Comparison of ENCODE assay signal across 17 cellular contexts in genomic region chr5:139344177-139344576, GRCh38. TPM values are rescaled to one million over a fixed set of nuclear protein-coding genes. Genes with fewer than 3 reads are reported as not detected.
A peak's percentile ranks its signal among the peaks of the same experiment; 100 is the strongest.
DNase-seq lines count a peak whose midpoint lies in the region; ATAC-seq, FAIRE-seq and TF ChIP-seq lines count a peak whose summit lies in the region.
"Had no signal": no experiment of that assay in that cellular context is flagged by ENCODE, and none has a peak within 500 bp of the region (broad histone marks: within the 10 kb centered on the region; RNA-seq: fewer than 3 reads in every experiment).

No MANE protein-coding gene starts in this region.

- peak overlapping the region; percentile 100 for H3K4me2 ChIP-seq in HepG2 (ENCODE audit: low read depth, low read length)

- H3K27me3 ChIP-seq in HepG2 (ENCODE audit: control insufficient read depth in 1 of 2, insufficient read depth in 2 of 2, low read length in 2 of 2) (no peaks in the 10 kb centered on the region; a peak in 1 of 5 replicates), right lobe of liver (no peaks in the 10 kb centered on the region), iPS-20b (ENCODE audit: insufficient read depth, low read length) (no peaks in the 10 kb centered on the region), colonic mucosa (no peaks in the 10 kb centered on the region)
- H3K27me3 ChIP-seq: esophagus muscularis mucosa, SJCRH30 had no signal

- no peak for TF ChIP-seq RAD21 in HepG2 (CRISPR knock-in tag; IDR thresholded peaks at IDR 0.05)

- no peaks in the 10 kb centered on the region for H3K9me3 Mint-ChIP-seq in activated B cell treated with CpG ODN at 0.5 μM for 24 hours

- no peak overlapping the region for H2AFZ ChIP-seq in HepG2 (ENCODE audit: low read length)

- intact Hi-C loops in HepG2 (cut with micrococcal nuclease; ENCODE audit: unreplicated experiment) (no loop called here), right lobe of liver (cut with DNase I) (no loop called here), activated B cell treated with CpG ODN at 0.5 μM for 24 hours (cut with micrococcal nuclease) (no loop called here), colonic mucosa (cut with DNase I) (loop anchor here (5.0 kb wide), 2 partner anchors 47 to 48 kb away; no protein-coding TSS in a partner anchor)

- no TSS peak for BruUV-seq in HepG2 (replicated peaks; lab: Mats Ljungman, UMichigan)

- H3K4me3 ChIP-seq in HepG2 (replicated peaks in 1 of 3; ENCODE audit: insufficient read depth in 1 of 3, low read depth in 2 of 3, low read length in 3 of 3), result peak overlapping the region; percentile 12 to 98 (median 43); a peak in 3 of 6 replicates
- no peak overlapping the region for H3K4me3 ChIP-seq in right lobe of liver
- H3K4me3 ChIP-seq in iPS-20b (ENCODE audit: low read length), result peak overlapping the region; percentile 7; the same call in 1 of the 2 replicates
- no peak overlapping the region for H3K4me3 ChIP-seq in colonic mucosa
- H3K4me3 ChIP-seq: SJCRH30 had no signal

- H3K27ac ChIP-seq in HepG2 (ENCODE audit: extremely low read length, insufficient read depth, low read length) (no peak overlapping the region), right lobe of liver (no peak overlapping the region), iPS-20b (ENCODE audit: low read length) (no peak overlapping the region), colonic mucosa (no peak overlapping the region)
- H3K27ac ChIP-seq: esophagus muscularis mucosa, SJCRH30, WERI-Rb-1 had no signal

- DNase-seq in HepG2 (ENCODE audit: low spot score) (no peak), right lobe of liver (no peak), activated B cell treated with CpG ODN at 0.5 μM for 24 hours (no peak), DMS53 (lab: John Stamatoyannopoulos, UW) (no peak), H4 (ENCODE audit: low spot score) (no peak), colonic mucosa (no peak)
- DNase-seq: NCI-H1694; NCI-H748 treated with DMSO at 0.1 percent for 48 hours; SJCRH30; stimulated activated CD4-positive, alpha-beta T cell treated with anti-CD3 and anti-CD28 coated beads, Interleukin-2, amount 100 ng/mL, for 24 hours; WERI-Rb-1 had no signal

- no peak overlapping the region for H3K27ac Mint-ChIP-seq in activated B cell treated with CpG ODN at 0.5 μM for 24 hours

- TF ChIP-seq EP300 in HepG2 (IDR thresholded peaks at IDR 0.05; ENCODE audit: low read depth in 2 of 2, low read length in 2 of 2) (no peak), HepG2 (CRISPR knock-in tag; IDR thresholded peaks at IDR 0.05; ENCODE audit: borderline replicate concordance) (no peak)

- POLR2A ChIA-PET in HepG2 (lab: Yijun Ruan, JAX), result interaction anchor here (0.9 kb wide), 1 partner anchor 18 kb away, joined by 4 read pairs; no protein-coding TSS in a partner anchor
- POLR2A ChIA-PET in activated B cell treated with CpG ODN at 0.5 μM for 24 hours (lab: Charles Lee), result no interaction called here

- TF ChIP-seq POLR2A in HepG2 (IDR thresholded peaks at IDR 0.05; ENCODE audit: insufficient read depth in 1 of 2, low read depth in 2 of 2, low read length in 2 of 2), result no peak
- no peak for TF ChIP-seq POLR2A in right lobe of liver (IDR thresholded peaks at IDR 0.05)

- H3K9ac ChIP-seq in HepG2 (ENCODE audit: insufficient read depth, low read depth, low read length) (no peak overlapping the region), iPS-20b (ENCODE audit: low read depth, low read length) (no peak overlapping the region), colonic mucosa (ENCODE audit: low read depth in 2 of 2, low read length in 2 of 2) (no peak overlapping the region)

- no peak for FAIRE-seq in HepG2 (lab: Jason Lieb, UNC)

- H3K9me3 ChIP-seq in HepG2 (ENCODE audit: low read length) (no peaks in the 10 kb centered on the region), right lobe of liver (no peaks in the 10 kb centered on the region), iPS-20b (ENCODE audit: insufficient read depth, low read depth, low read length) (no peaks in the 10 kb centered on the region), colonic mucosa (no peaks in the 10 kb centered on the region)
- H3K9me3 ChIP-seq: esophagus muscularis mucosa, SJCRH30 had no signal

- no peaks in the 10 kb centered on the region for H3K27me3 Mint-ChIP-seq in activated B cell treated with CpG ODN at 0.5 μM for 24 hours

- in situ Hi-C loops in HepG2 (cut with HindIII; ENCODE audit: extremely low pct_ligation_motif_present, low pct_unique_long_range_greater_than_20kb), result no loop called here

- peaks cover 74% of the 10 kb centered on the region for H3K79me2 ChIP-seq in HepG2 (ENCODE audit: insufficient read depth, low read length)

- H3K4me1 Mint-ChIP-seq in activated B cell treated with CpG ODN at 0.5 μM for 24 hours, result peaks cover 69% of the 10 kb centered on the region

- WGBS in HepG2 (ENCODE audit: low lambda C conversion rate), result 95% methylated on average over 2 of the region's 2 CpGs
- WGBS in right lobe of liver (ENCODE audit: insufficient coverage, low coverage, low lambda C conversion rate, missing lambda C conversion rate), result 76% methylated on average over 2 of the region's 2 CpGs

- CTCF ChIA-PET in HepG2 (lab: Yijun Ruan, JAX; ENCODE audit: low intra/inter-chr PET ratio, low total read pairs) (no interaction called here), activated B cell treated with CpG ODN at 0.5 μM for 24 hours (lab: Charles Lee) (interaction anchor here (0.9 to 1.3 kb wide), 2 partner anchors 13 to 48 kb away, joined by 3 read pairs; no protein-coding TSS in a partner anchor)

- TF ChIP-seq CTCF in HepG2 (CRISPR knock-in tag; IDR thresholded peaks at IDR 0.05) (no peak), right lobe of liver (IDR thresholded peaks at IDR 0.05) (no peak), activated B cell treated with CpG ODN at 0.5 μM for 24 hours (IDR thresholded peaks at IDR 0.05) (no peak), colonic mucosa (IDR thresholded peaks at IDR 0.05) (no peak)

- H3K4me1 ChIP-seq in HepG2 (ENCODE audit: insufficient read depth, low read length), result peaks cover 43% of the 10 kb centered on the region
- H3K4me1 ChIP-seq in right lobe of liver, result peaks cover 0 to 28% (median 4%) of the 10 kb centered on the region in 4 donors
- peaks cover 11% of the 10 kb centered on the region; the same call in 1 of the 2 replicates for H3K4me1 ChIP-seq in iPS-20b (ENCODE audit: insufficient read depth, low read length)
- peaks cover 10% of the 10 kb centered on the region for H3K4me1 ChIP-seq in colonic mucosa
- H3K4me1 ChIP-seq: SJCRH30 had no signal

- no peak for ATAC-seq in HepG2
- no peak for ATAC-seq in right lobe of liver
- no peak for ATAC-seq in activated B cell treated with CpG ODN at 0.5 μM for 24 hours (ENCODE audit: low read depth)
- ATAC-seq in GM21360 (IDR thresholded peaks at IDR 0.05; ENCODE audit: unreplicated experiment), result no peak

- H3K4me3 Mint-ChIP-seq in activated B cell treated with CpG ODN at 0.5 μM for 24 hours, result peak overlapping the region; percentile 48

- H4K20me1 ChIP-seq in HepG2 (ENCODE audit: insufficient read depth, low read length), result peaks cover 50% of the 10 kb centered on the region

- peaks cover 38% of the 10 kb centered on the region for H3K36me3 Mint-ChIP-seq in activated B cell treated with CpG ODN at 0.5 μM for 24 hours (ENCODE audit: low read depth)

- H3K36me3 ChIP-seq in HepG2 (replicated peaks in 1 of 2; ENCODE audit: control insufficient read depth in 1 of 2, insufficient read depth in 2 of 2, low read length in 2 of 2) (0 out of 5 replicates have a peak, but pooled peaks cover 0 to 3% of the 10 kb centered on the region in 2 experiments), right lobe of liver (no peaks in the 10 kb centered on the region), iPS-20b (ENCODE audit: insufficient read depth, low read depth, low read length) (peaks cover 29% of the 10 kb centered on the region), colonic mucosa (no peaks in the 10 kb centered on the region)

RNA-seq across cellular contexts. Expression of gene PAIP2, which starts 2.5 kb away (rescaled TPM):
- total RNA-seq in HepG2 (2016; rRNA removed; fragmentation: Illumina TruSeq; extraction: Trizol), result 61.5 and 104 TPM in 2 replicates
- total RNA-seq in HepG2 (2016; cell fraction: cytosol; rRNA removed; fragmentation: Illumina TruSeq; extraction: Trizol; ENCODE audit: low read depth), result 34.4 and 39.3 TPM in 2 replicates
- total RNA-seq in HepG2 (2016; cell fraction: insoluble cytoplasmic fraction; rRNA removed; fragmentation: Illumina TruSeq; extraction: Trizol), result 58.9 and 104 TPM in 2 replicates
- total RNA-seq in HepG2 (2016; cell fraction: membrane; rRNA removed; fragmentation: Illumina TruSeq; extraction: Trizol), result 63.0 and 66.5 TPM in 2 replicates
- total RNA-seq in HepG2 (2016; cell fraction: nucleus; rRNA removed; fragmentation: Illumina TruSeq; extraction: Trizol), result 30.8 and 33.3 TPM in 2 replicates
- 56.5 and 76.3 TPM in 2 replicates for polyA plus RNA-seq in HepG2 (2011; rRNA removed)
- 46.1 and 53.8 TPM in 2 replicates for polyA plus RNA-seq in HepG2 (2011; cell fraction: cytosol; rRNA removed)
- 16.8 and 19.7 TPM in 2 replicates for polyA plus RNA-seq in HepG2 (2011; cell fraction: nucleus; rRNA removed)
- polyA plus RNA-seq in HepG2 (2012), result 110 and 124 TPM in 2 replicates
- 31.7 and 47.4 TPM in 2 replicates for polyA plus RNA-seq in HepG2 (2016; cell fraction: cytosol; fragmentation: Illumina TruSeq; extraction: Trizol; ENCODE audit: low read depth)
- polyA plus RNA-seq in HepG2 (2016; cell fraction: insoluble cytoplasmic fraction; fragmentation: Illumina TruSeq; extraction: Trizol; ENCODE audit: low read depth), result 161 and 162 TPM in 2 replicates
- 54.0 and 67.8 TPM in 2 replicates for polyA plus RNA-seq in HepG2 (2016; cell fraction: membrane; fragmentation: Illumina TruSeq; extraction: Trizol; ENCODE audit: low read depth)
- 58.6 and 64.1 TPM in 2 replicates for polyA plus RNA-seq in HepG2 (2016; cell fraction: nucleus; fragmentation: Illumina TruSeq; extraction: Trizol; ENCODE audit: insufficient read depth, low read depth)
- 22.9 and 27.8 TPM in 2 replicates for polyA minus RNA-seq in HepG2 (2011; rRNA and poly(A)+ RNA removed; ENCODE audit: low replicate concordance)
- 62.0 TPM in 2 replicates for polyA minus RNA-seq in HepG2 (2011; cell fraction: cytosol; rRNA and poly(A)+ RNA removed)
- polyA minus RNA-seq in HepG2 (2011; cell fraction: nucleus; rRNA and poly(A)+ RNA removed), result 41.5 and 41.8 TPM in 2 replicates
- 10 to 100 TPM; 34.5 to 55.8 (median 41.4) TPM for total RNA-seq in right lobe of liver
- 79.7 and 80.8 TPM in 2 replicates for total RNA-seq in activated B cell treated with CpG ODN at 0.5 μM for 24 hours
- total RNA-seq in H4 (2014; rRNA removed; shearing (Covaris generic)), result 66.1 and 71.8 TPM in 2 replicates
- 10 to 100 TPM; 39.4 to 49.7 TPM for total RNA-seq in colonic mucosa

RNA-seq across cellular contexts. Expression of gene SLC23A1, which starts 38.9 kb away (rescaled TPM):
- total RNA-seq in HepG2 (2016; rRNA removed; fragmentation: Illumina TruSeq; extraction: Trizol) (3.6 and 6.6 TPM in 2 replicates), right lobe of liver (10 to 100 TPM; 11.7 to 51.0 (median 22.8) TPM), activated B cell treated with CpG ODN at 0.5 μM for 24 hours (1.4 and 1.8 TPM in 2 replicates), colonic mucosa (1 to 10 TPM; 5.0 to 7.0 TPM)
- total RNA-seq in HepG2 (2016; cell fraction: cytosol; rRNA removed; fragmentation: Illumina TruSeq; extraction: Trizol; ENCODE audit: low read depth), result 7.0 and 8.2 TPM in 2 replicates
- 3.7 and 9.0 TPM in 2 replicates for total RNA-seq in HepG2 (2016; cell fraction: insoluble cytoplasmic fraction; rRNA removed; fragmentation: Illumina TruSeq; extraction: Trizol)
- 4.6 and 5.2 TPM in 2 replicates for total RNA-seq in HepG2 (2016; cell fraction: membrane; rRNA removed; fragmentation: Illumina TruSeq; extraction: Trizol)
- 5.5 and 7.9 TPM in 2 replicates for total RNA-seq in HepG2 (2016; cell fraction: nucleus; rRNA removed; fragmentation: Illumina TruSeq; extraction: Trizol)
- polyA plus RNA-seq in HepG2 (2011; rRNA removed), result 6.0 and 7.0 TPM in 2 replicates
- 5.9 and 7.1 TPM in 2 replicates for polyA plus RNA-seq in HepG2 (2011; cell fraction: cytosol; rRNA removed)
- 24.2 and 29.4 TPM in 2 replicates for polyA plus RNA-seq in HepG2 (2011; cell fraction: nucleus; rRNA removed)
- 6.4 and 9.0 TPM in 2 replicates for polyA plus RNA-seq in HepG2 (2012)
- 2.3 and 2.4 TPM in 2 replicates for polyA plus RNA-seq in HepG2 (2016; cell fraction: cytosol; fragmentation: Illumina TruSeq; extraction: Trizol; ENCODE audit: low read depth)
- 4.0 and 4.3 TPM in 2 replicates for polyA plus RNA-seq in HepG2 (2016; cell fraction: insoluble cytoplasmic fraction; fragmentation: Illumina TruSeq; extraction: Trizol; ENCODE audit: low read depth)
- 4.3 and 5.1 TPM in 2 replicates for polyA plus RNA-seq in HepG2 (2016; cell fraction: membrane; fragmentation: Illumina TruSeq; extraction: Trizol; ENCODE audit: low read depth)
- 13.5 and 13.8 TPM in 2 replicates for polyA plus RNA-seq in HepG2 (2016; cell fraction: nucleus; fragmentation: Illumina TruSeq; extraction: Trizol; ENCODE audit: insufficient read depth, low read depth)
- polyA minus RNA-seq in HepG2 (2011; rRNA and poly(A)+ RNA removed; ENCODE audit: low replicate concordance), result 30.0 and 58.9 TPM in 2 replicates
- 3.8 and 7.7 TPM in 2 replicates for polyA minus RNA-seq in HepG2 (2011; cell fraction: cytosol; rRNA and poly(A)+ RNA removed)
- polyA minus RNA-seq in HepG2 (2011; cell fraction: nucleus; rRNA and poly(A)+ RNA removed), result 7.5 and 12.6 TPM in 2 replicates
- not detected in 2 replicates for total RNA-seq in H4 (2014; rRNA removed; shearing (Covaris generic))
- total RNA-seq: esophagus muscularis mucosa, lung microvascular endothelial cell, pulmonary artery endothelial cell, SJCRH30 had no signal
- polyA plus RNA-seq: BJ had no signal

RNA-seq across cellular contexts. Expression of gene MZB1, which starts 45.5 kb away (rescaled TPM):
- total RNA-seq in HepG2 (2016; rRNA removed; fragmentation: Illumina TruSeq; extraction: Trizol) (0.27 and 0.31 TPM in 2 replicates), right lobe of liver (1 to 10 TPM in 3 of 6 experiments, under 1 TPM in 3; 0.37 to 5.1 (median 1.1) TPM), activated B cell treated with CpG ODN at 0.5 μM for 24 hours (47.1 and 50.5 TPM in 2 replicates), colonic mucosa (10 to 100 TPM; 10.6 to 13.2 TPM)
- 0.44 TPM in 1 of 2 replicates, not detected in the other for total RNA-seq in HepG2 (2016; cell fraction: cytosol; rRNA removed; fragmentation: Illumina TruSeq; extraction: Trizol; ENCODE audit: low read depth)
- total RNA-seq in HepG2 (2016; cell fraction: insoluble cytoplasmic fraction; rRNA removed; fragmentation: Illumina TruSeq; extraction: Trizol), result 0.22 TPM in 1 of 2 replicates, not detected in the other
- 0.34 TPM in 1 of 2 replicates, not detected in the other for total RNA-seq in HepG2 (2016; cell fraction: membrane; rRNA removed; fragmentation: Illumina TruSeq; extraction: Trizol)
- 0.47 TPM in 1 of 2 replicates, not detected in the other for total RNA-seq in HepG2 (2016; cell fraction: nucleus; rRNA removed; fragmentation: Illumina TruSeq; extraction: Trizol)
- 0.35 and 0.40 TPM in 2 replicates for polyA plus RNA-seq in HepG2 (2011; rRNA removed)
- polyA plus RNA-seq in HepG2 (2011; cell fraction: cytosol; rRNA removed), result 0.20 and 0.21 TPM in 2 replicates
- polyA plus RNA-seq in HepG2 (2011; cell fraction: nucleus; rRNA removed), result 1.2 and 1.6 TPM in 2 replicates
- polyA plus RNA-seq in HepG2 (2012), result 0.19 and 0.21 TPM in 2 replicates
- polyA plus RNA-seq in HepG2 (2016; cell fraction: cytosol; fragmentation: Illumina TruSeq; extraction: Trizol; ENCODE audit: low read depth), result not detected in 2 replicates
- not detected in 2 replicates for polyA plus RNA-seq in HepG2 (2016; cell fraction: insoluble cytoplasmic fraction; fragmentation: Illumina TruSeq; extraction: Trizol; ENCODE audit: low read depth)
- polyA plus RNA-seq in HepG2 (2016; cell fraction: membrane; fragmentation: Illumina TruSeq; extraction: Trizol; ENCODE audit: low read depth), result not detected in 2 replicates
- not detected in 2 replicates for polyA plus RNA-seq in HepG2 (2016; cell fraction: nucleus; fragmentation: Illumina TruSeq; extraction: Trizol; ENCODE audit: insufficient read depth, low read depth)
- polyA minus RNA-seq in HepG2 (2011; rRNA and poly(A)+ RNA removed; ENCODE audit: low replicate concordance), result 1.6 and 4.8 TPM in 2 replicates
- polyA minus RNA-seq in HepG2 (2011; cell fraction: cytosol; rRNA and poly(A)+ RNA removed), result not detected in 2 replicates
- polyA minus RNA-seq in HepG2 (2011; cell fraction: nucleus; rRNA and poly(A)+ RNA removed), result 1.0 and 3.2 TPM in 2 replicates
- not detected in 2 replicates for total RNA-seq in H4 (2014; rRNA removed; shearing (Covaris generic))
- total RNA-seq: pulmonary artery endothelial cell had no signal
- polyA plus RNA-seq: BJ had no signal

RNA-seq across cellular contexts. Expression of gene MATR3, which starts 50.6 kb away (rescaled TPM):
- total RNA-seq in HepG2 (2016; rRNA removed; fragmentation: Illumina TruSeq; extraction: Trizol), result 341 and 484 TPM in 2 replicates
- 17.2 and 21.9 TPM in 2 replicates for total RNA-seq in HepG2 (2016; cell fraction: cytosol; rRNA removed; fragmentation: Illumina TruSeq; extraction: Trizol; ENCODE audit: low read depth)
- total RNA-seq in HepG2 (2016; cell fraction: insoluble cytoplasmic fraction; rRNA removed; fragmentation: Illumina TruSeq; extraction: Trizol), result 343 and 482 TPM in 2 replicates
- 53.9 and 61.4 TPM in 2 replicates for total RNA-seq in HepG2 (2016; cell fraction: membrane; rRNA removed; fragmentation: Illumina TruSeq; extraction: Trizol)
- 279 and 286 TPM in 2 replicates for total RNA-seq in HepG2 (2016; cell fraction: nucleus; rRNA removed; fragmentation: Illumina TruSeq; extraction: Trizol)
- polyA plus RNA-seq in HepG2 (2011; rRNA removed), result 84.6 and 94.2 TPM in 2 replicates
- polyA plus RNA-seq in HepG2 (2011; cell fraction: cytosol; rRNA removed), result 43.6 and 60.1 TPM in 2 replicates
- 57.4 and 62.8 TPM in 2 replicates for polyA plus RNA-seq in HepG2 (2011; cell fraction: nucleus; rRNA removed)
- polyA plus RNA-seq in HepG2 (2012), result 171 and 221 TPM in 2 replicates
- polyA plus RNA-seq in HepG2 (2016; cell fraction: cytosol; fragmentation: Illumina TruSeq; extraction: Trizol; ENCODE audit: low read depth), result 12.4 and 12.5 TPM in 2 replicates
- 426 and 447 TPM in 2 replicates for polyA plus RNA-seq in HepG2 (2016; cell fraction: insoluble cytoplasmic fraction; fragmentation: Illumina TruSeq; extraction: Trizol; ENCODE audit: low read depth)
- 40.1 and 45.7 TPM in 2 replicates for polyA plus RNA-seq in HepG2 (2016; cell fraction: membrane; fragmentation: Illumina TruSeq; extraction: Trizol; ENCODE audit: low read depth)
- polyA plus RNA-seq in HepG2 (2016; cell fraction: nucleus; fragmentation: Illumina TruSeq; extraction: Trizol; ENCODE audit: insufficient read depth, low read depth), result 274 and 295 TPM in 2 replicates
- polyA minus RNA-seq in HepG2 (2011; rRNA and poly(A)+ RNA removed; ENCODE audit: low replicate concordance), result 165 and 278 TPM in 2 replicates
- 117 and 119 TPM in 2 replicates for polyA minus RNA-seq in HepG2 (2011; cell fraction: cytosol; rRNA and poly(A)+ RNA removed)
- 253 and 268 TPM in 2 replicates for polyA minus RNA-seq in HepG2 (2011; cell fraction: nucleus; rRNA and poly(A)+ RNA removed)
- total RNA-seq in right lobe of liver, result 10 to 100 TPM; 43.5 to 73.8 (median 65.3) TPM
- 242 and 294 TPM in 2 replicates for total RNA-seq in activated B cell treated with CpG ODN at 0.5 μM for 24 hours
- total RNA-seq in H4 (2014; rRNA removed; shearing (Covaris generic)), result 241 and 248 TPM in 2 replicates
- total RNA-seq in colonic mucosa, result 100 to 1,000 TPM; 105 to 128 TPM

RNA-seq across cellular contexts. Expression of gene PROB1, which starts 50.7 kb away (rescaled TPM):
- total RNA-seq in HepG2 (2016; rRNA removed; fragmentation: Illumina TruSeq; extraction: Trizol) (0.28 and 0.69 TPM in 2 replicates), right lobe of liver (under 1 TPM; 0.25 to 0.51 (median 0.41) TPM), activated B cell treated with CpG ODN at 0.5 μM for 24 hours (3.5 and 3.6 TPM in 2 replicates), colonic mucosa (under 1 TPM; 0.48 to 0.96 TPM)
- total RNA-seq in HepG2 (2016; cell fraction: cytosol; rRNA removed; fragmentation: Illumina TruSeq; extraction: Trizol; ENCODE audit: low read depth), result not detected in 2 replicates
- 0.18 and 0.63 TPM in 2 replicates for total RNA-seq in HepG2 (2016; cell fraction: insoluble cytoplasmic fraction; rRNA removed; fragmentation: Illumina TruSeq; extraction: Trizol)
- total RNA-seq in HepG2 (2016; cell fraction: membrane; rRNA removed; fragmentation: Illumina TruSeq; extraction: Trizol), result 0.09 and 0.10 TPM in 2 replicates
- total RNA-seq in HepG2 (2016; cell fraction: nucleus; rRNA removed; fragmentation: Illumina TruSeq; extraction: Trizol), result 0.72 and 0.96 TPM in 2 replicates
- polyA plus RNA-seq in HepG2 (2011; rRNA removed), result 1.1 and 1.9 TPM in 2 replicates
- 0.81 and 0.99 TPM in 2 replicates for polyA plus RNA-seq in HepG2 (2011; cell fraction: cytosol; rRNA removed)
- polyA plus RNA-seq in HepG2 (2011; cell fraction: nucleus; rRNA removed), result 10.6 and 11.1 TPM in 2 replicates
- polyA plus RNA-seq in HepG2 (2012), result 1.7 and 2.2 TPM in 2 replicates
- 0.06 and 0.07 TPM in 2 replicates for polyA plus RNA-seq in HepG2 (2016; cell fraction: cytosol; fragmentation: Illumina TruSeq; extraction: Trizol; ENCODE audit: low read depth)
- polyA plus RNA-seq in HepG2 (2016; cell fraction: insoluble cytoplasmic fraction; fragmentation: Illumina TruSeq; extraction: Trizol; ENCODE audit: low read depth), result 0.14 and 0.29 TPM in 2 replicates
- polyA plus RNA-seq in HepG2 (2016; cell fraction: membrane; fragmentation: Illumina TruSeq; extraction: Trizol; ENCODE audit: low read depth), result 0.06 and 0.14 TPM in 2 replicates
- polyA plus RNA-seq in HepG2 (2016; cell fraction: nucleus; fragmentation: Illumina TruSeq; extraction: Trizol; ENCODE audit: insufficient read depth, low read depth), result 2.1 and 3.0 TPM in 2 replicates
- 1.1 and 1.6 TPM in 2 replicates for polyA minus RNA-seq in HepG2 (2011; rRNA and poly(A)+ RNA removed; ENCODE audit: low replicate concordance)
- polyA minus RNA-seq in HepG2 (2011; cell fraction: cytosol; rRNA and poly(A)+ RNA removed), result 0.69 and 0.79 TPM in 2 replicates
- polyA minus RNA-seq in HepG2 (2011; cell fraction: nucleus; rRNA and poly(A)+ RNA removed), result 2.4 and 2.6 TPM in 2 replicates
- not detected in 2 replicates for total RNA-seq in H4 (2014; rRNA removed; shearing (Covaris generic))

Comparison
In these comparisons a context has a peak if more than half of its experiments do, and no peak if none do; other contexts are left out.
1. H3K4me3 ChIP-seq: peak in HepG2 (3 of 3) and iPS-20b (single experiment); none in right lobe of liver (0 of 3) and colonic mucosa (single experiment).